In the genomic region with DNA sequence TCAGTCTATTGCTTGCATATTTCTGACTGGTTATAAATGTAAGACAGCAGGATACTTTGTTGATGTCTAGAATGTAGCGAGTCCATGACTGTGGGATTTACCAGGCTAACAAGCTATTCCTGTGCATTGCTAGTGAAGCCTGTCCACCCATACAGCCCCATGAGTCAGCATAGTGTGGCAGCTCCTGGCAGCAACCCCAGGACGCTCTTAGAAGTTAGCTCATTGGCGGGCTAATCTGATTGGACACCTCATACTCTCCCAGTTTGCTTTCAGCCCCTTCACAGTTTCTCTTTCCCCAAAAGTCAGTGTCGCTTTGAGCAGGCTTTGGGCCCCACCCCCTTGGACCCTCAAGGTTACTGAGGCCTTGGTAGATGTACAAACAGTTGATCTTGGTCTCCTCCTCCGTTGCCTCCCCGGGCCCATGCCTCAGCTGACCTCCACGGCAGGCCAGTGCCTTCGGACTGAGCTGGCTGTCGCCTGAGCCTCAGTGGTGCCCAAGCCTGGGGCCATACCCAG, we compare ENCODE assay signal across 11 cellular contexts. TPM values are rescaled to one million over a fixed set of nuclear protein-coding genes. Genes with fewer than 3 reads are reported as not detected.
DNase-seq lines count a peak whose midpoint lies in the region; ATAC-seq, FAIRE-seq and TF ChIP-seq lines count a peak whose summit lies in the region.
"Had no signal": no experiment of that assay in that cellular context is flagged by ENCODE, and none has a peak within 500 bp of the region (broad histone marks: within the 10 kb centered on the region; RNA-seq: fewer than 3 reads in every experiment).

No MANE protein-coding gene starts in this region.

- peaks cover 78% of the 10 kb centered on the region for H3K4me1 ChIP-seq in left ventricle myocardium inferior

- H3K9me3 ChIP-seq in left ventricle myocardium inferior (replicated peaks), result no peaks in the 10 kb centered on the region

- H3K4me1 Mint-ChIP-seq in activated naive CD8-positive, alpha-beta T cell (ENCODE audit: low read depth), result peaks cover 26% of the 10 kb centered on the region
- peaks cover 33% of the 10 kb centered on the region for H3K4me1 Mint-ChIP-seq in activated naive CD8-positive, alpha-beta T cell treated with anti-CD3 and anti-CD28 coated beads, Interleukin-2, amount 50 U/mL, for 24 hours

- no peak overlapping the region for H3K4me3 Mint-ChIP-seq in activated naive CD8-positive, alpha-beta T cell
- H3K4me3 Mint-ChIP-seq in activated naive CD8-positive, alpha-beta T cell treated with anti-CD3 and anti-CD28 coated beads, Interleukin-2, amount 50 U/mL, for 24 hours, result no peak overlapping the region

- H3K4me3 ChIP-seq in left ventricle myocardium inferior, result no peak overlapping the region

- H3K36me3 ChIP-seq in left ventricle myocardium inferior, result peaks cover 40% of the 10 kb centered on the region

- H3K27me3 ChIP-seq in left ventricle myocardium inferior (ENCODE audit: low read depth), result no peaks in the 10 kb centered on the region

- peak overlapping the region; percentile 68 for H3K27ac Mint-ChIP-seq in activated naive CD8-positive, alpha-beta T cell
- H3K27ac Mint-ChIP-seq in activated naive CD8-positive, alpha-beta T cell treated with anti-CD3 and anti-CD28 coated beads, Interleukin-2, amount 50 U/mL, for 24 hours, result no peak overlapping the region

- H3K27me3 Mint-ChIP-seq in activated naive CD8-positive, alpha-beta T cell, result no peaks in the 10 kb centered on the region
- no peaks in the 10 kb centered on the region for H3K27me3 Mint-ChIP-seq in activated naive CD8-positive, alpha-beta T cell treated with anti-CD3 and anti-CD28 coated beads, Interleukin-2, amount 50 U/mL, for 24 hours

- no peak for FAIRE-seq in urothelium cell line (lab: Jason Lieb, UNC)

- TF ChIP-seq CTCF in left ventricle myocardium inferior (IDR thresholded peaks at IDR 0.05; ENCODE audit: borderline replicate concordance), result no peak

- no peaks in the 10 kb centered on the region for H3K36me3 Mint-ChIP-seq in activated naive CD8-positive, alpha-beta T cell
- H3K36me3 Mint-ChIP-seq in activated naive CD8-positive, alpha-beta T cell treated with anti-CD3 and anti-CD28 coated beads, Interleukin-2, amount 50 U/mL, for 24 hours (ENCODE audit: low read depth), result peaks cover 5% of the 10 kb centered on the region

- peak overlapping the region; percentile 79 for H3K27ac ChIP-seq in left ventricle myocardium inferior (replicated peaks)
- H3K27ac ChIP-seq: WERI-Rb-1 had no signal

- no peak for ATAC-seq in activated naive CD8-positive, alpha-beta T cell treated with anti-CD3 and anti-CD28 coated beads, Interleukin-2, amount 50 U/mL, for 24 hours
- no peak for ATAC-seq in HG03469 (IDR thresholded peaks at IDR 0.05; ENCODE audit: unreplicated experiment)
- no peak for ATAC-seq in GM21423 (IDR thresholded peaks at IDR 0.05; ENCODE audit: unreplicated experiment)
- ATAC-seq: HCT116 had no signal

- intact Hi-C loops in left ventricle myocardium inferior (cut with micrococcal nuclease), result no loop called here

- H3K9me3 Mint-ChIP-seq in activated naive CD8-positive, alpha-beta T cell (ENCODE audit: low read depth), result no peaks in the 10 kb centered on the region
- no peaks in the 10 kb centered on the region for H3K9me3 Mint-ChIP-seq in activated naive CD8-positive, alpha-beta T cell treated with anti-CD3 and anti-CD28 coated beads, Interleukin-2, amount 50 U/mL, for 24 hours

- no peak for DNase-seq in activated naive CD8-positive, alpha-beta T cell treated with anti-CD3 and anti-CD28 coated beads, Interleukin-2, amount 50 U/mL, for 24 hours
- DNase-seq in amniotic epithelial cell (ENCODE audit: low read depth) (peak; percentile 93), left ventricle myocardium inferior (peak; percentile 52), urothelium cell line (ENCODE audit: low spot score) (peak; percentile 46), islet precursor cell (no peak)
- DNase-seq: NCI-H146, WERI-Rb-1 had no signal

RNA-seq across cellular contexts. Expression of gene COA5, which starts 48.0 kb away (rescaled TPM):
- 33.3 TPM for total RNA-seq in left ventricle myocardium inferior

RNA-seq across cellular contexts. Expression of gene UNC50, which starts 48.1 kb away (rescaled TPM):
- 32.0 TPM for total RNA-seq in left ventricle myocardium inferior

Comparison
In these comparisons a context has a peak if more than half of its experiments do, and no peak if none do; other contexts are left out.
1. DNase-seq: peak in amniotic epithelial cell (single experiment), left ventricle myocardium inferior (single experiment) and urothelium cell line (single experiment); none in activated naive CD8-positive, alpha-beta T cell treated with anti-CD3 and anti-CD28 coated beads, Interleukin-2, amount 50 U/mL, for 24 hours (single experiment) and islet precursor cell (single experiment).